Comparison of ENCODE assay signal across 30 cellular contexts in genomic region chr14:56197150-56197549, GRCh38.
"Had no signal": no experiment of that assay in that cellular context is flagged by ENCODE, and none has a peak within 500 bp of the region (broad histone marks: within the 10 kb centered on the region; RNA-seq: fewer than 3 reads in every experiment).

No MANE protein-coding gene starts in this region.

- FAIRE-seq: bronchial epithelial cell, RCC 7860 had no signal

- H3K27me3 Mint-ChIP-seq: activated naive CD8-positive, alpha-beta T cell treated with anti-CD3 and anti-CD28 coated beads, Interleukin-2, amount 50 U/mL, for 24 hours; T-helper 17 cell had no signal

- H3K36me3 Mint-ChIP-seq: activated naive CD4-positive, alpha-beta T cell treated with anti-CD3 and anti-CD28 coated beads, Interleukin-2, amount 50 U/mL, for 72 hours; WTC11 had no signal

- H3K27ac Mint-ChIP-seq: activated CD8-positive, alpha-beta T cell treated with anti-CD3 and anti-CD28 coated beads, Interleukin-2, amount 10 ng/mL, durations not matched to agents 7 days and 5 days; activated naive CD4-positive, alpha-beta T cell treated with anti-CD3 and anti-CD28 coated beads, Interleukin-2, amount 50 U/mL, for 72 hours; activated naive CD8-positive, alpha-beta T cell treated with anti-CD3 and anti-CD28 coated beads, Interleukin-2, amount 50 U/mL, for 24 hours; T-helper 17 cell; WTC11 had no signal

- H3K4me3 Mint-ChIP-seq: activated CD8-positive, alpha-beta T cell treated with anti-CD3 and anti-CD28 coated beads, Interleukin-2, amount 10 ng/mL, durations not matched to agents 7 days and 5 days; activated naive CD8-positive, alpha-beta T cell treated with anti-CD3 and anti-CD28 coated beads, Interleukin-2, amount 50 U/mL, for 24 hours; T-helper 17 cell; WTC11 had no signal

- H3K27ac ChIP-seq: ascending aorta, body of pancreas had no signal

- H3K36me3 ChIP-seq: ascending aorta had no signal

- DNase-seq: activated CD4-positive, alpha-beta T cell treated with anti-CD3 and anti-CD28 coated beads for 48 hours; activated CD4-positive, alpha-beta T cell treated with anti-CD3 and anti-CD28 coated beads, Interleukin-2, amount 50 U/mL, for 4 hours; activated CD4-positive, CD25-positive, alpha-beta regulatory T cell treated with anti-CD3 and anti-CD28 coated beads, Interleukin-2, amount 50 U/mL, for 72 hours; activated CD8-positive, alpha-beta memory T cell treated with anti-CD3 and anti-CD28 coated beads, Interleukin-2, amount 50 U/mL, for 48 hours; activated CD8-positive, alpha-beta T cell treated with anti-CD3 and anti-CD28 coated beads, Interleukin-2, amount 10 ng/mL, durations not matched to agents 7 days and 5 days; activated effector memory CD4-positive, alpha-beta T cell treated with Interleukin-2 at 50 U/mL for 16 hours; activated naive CD4-positive, alpha-beta T cell treated with Interleukin-2 at 50 U/mL for 16 hours; activated naive CD8-positive, alpha-beta T cell treated with anti-CD3 and anti-CD28 coated beads, Interleukin-2, amount 50 U/mL, for 24 hours; activated T-cell treated with anti-CD3 and anti-CD28 coated beads, Interleukin-2, amount 50 U/mL, for 1 hour; amniotic stem cell; body of pancreas; central memory CD4-positive, alpha-beta T cell; Karpas-422; MM.1S; NCI-H1105; NCI-H1436; NCI-H1694 treated with DMSO at 0.1 percent for 48 hours; NCI-H2029 treated with DMSO at 0.1 percent for 48 hours; NCI-H345; NCI-H510A; NCI-H526 treated with DMSO at 0.1 percent for 48 hours; PC-3; SIG-M5; T-helper 17 cell; T-helper 9 cell had no signal

- H3K9me3 ChIP-seq: ascending aorta, body of pancreas had no signal

- H3K4me3 ChIP-seq: ascending aorta, body of pancreas had no signal

- ATAC-seq: activated CD8-positive, alpha-beta T cell treated with anti-CD3 and anti-CD28 coated beads, Interleukin-2, amount 10 ng/mL, durations not matched to agents 7 days and 5 days; activated naive CD4-positive, alpha-beta T cell treated with anti-CD3 and anti-CD28 coated beads, Interleukin-2, amount 50 U/mL, for 72 hours; activated naive CD8-positive, alpha-beta T cell treated with anti-CD3 and anti-CD28 coated beads, Interleukin-2, amount 50 U/mL, for 24 hours; body of pancreas; PC-3; T-helper 17 cell; WTC11 had no signal

- H3K27me3 ChIP-seq: ascending aorta, body of pancreas had no signal

- H3K9me3 Mint-ChIP-seq: activated naive CD4-positive, alpha-beta T cell treated with anti-CD3 and anti-CD28 coated beads, Interleukin-2, amount 50 U/mL, for 72 hours; activated naive CD8-positive, alpha-beta T cell treated with anti-CD3 and anti-CD28 coated beads, Interleukin-2, amount 50 U/mL, for 24 hours; WTC11 had no signal
